ENCODE assay signal across 9 cellular contexts in genomic region chr12:42024495-42024830, GRCh38.
DNase-seq lines count a peak whose midpoint lies in the region; ATAC-seq, FAIRE-seq and TF ChIP-seq lines count a peak whose summit lies in the region.
"Had no signal": no experiment of that assay in that cellular context is flagged by ENCODE, and none has a peak within 500 bp of the region (broad histone marks: within the 10 kb centered on the region; RNA-seq: fewer than 3 reads in every experiment).

No MANE protein-coding gene starts in this region.

- no peaks in the 10 kb centered on the region for H3K27me3 ChIP-seq in A673 (replicated peaks; ENCODE audit: insufficient read depth, low read depth, low read length, poor library complexity)
- no peaks in the 10 kb centered on the region for H3K27me3 ChIP-seq in HCT116 (ENCODE audit: insufficient read depth, low read length)
- no peaks in the 10 kb centered on the region for H3K27me3 ChIP-seq in muscle layer of duodenum (ENCODE audit: low read depth, low read length)

- H3K4me3 ChIP-seq in A673 (ENCODE audit: low read depth, low read length, poor library complexity, severe bottlenecking), result no peak overlapping the region
- peak overlapping the region; percentile 6 to 9; a peak in 1 of 4 replicates for H3K4me3 ChIP-seq in HCT116 (replicated peaks in 1 of 2; ENCODE audit: low read depth in 1 of 2, low read length in 2 of 2)
- H3K4me3 ChIP-seq in muscle layer of duodenum (ENCODE audit: low read depth in 1 of 2, low read length in 2 of 2), result peak overlapping the region; percentile 64 to 74
- H3K4me3 ChIP-seq in kidney (ENCODE audit: low read length in 2 of 2), result peak overlapping the region in 1 of 2 donors; percentile 59

- H3K4me2 ChIP-seq in HCT116 (ENCODE audit: low read length), result peak overlapping the region; percentile 52

- no peaks in the 10 kb centered on the region for H3K36me3 Mint-ChIP-seq in activated naive CD8-positive, alpha-beta T cell treated with anti-CD3 and anti-CD28 coated beads for 36 hours

- POLR2A ChIA-PET in A673 (lab: Charles Lee; ENCODE audit: low non-redundant PET) (no interaction called here), HCT116 (lab: Charles Lee) (no interaction called here)

- TF ChIP-seq RAD21 in HCT116 (IDR thresholded peaks at IDR 0.05; ENCODE audit: low read depth), result no peak

- H4K20me1 ChIP-seq in HCT116 (ENCODE audit: insufficient read depth), result no peaks in the 10 kb centered on the region

- H3K9me2 ChIP-seq in HCT116 (ENCODE audit: insufficient read depth), result no peaks in the 10 kb centered on the region

- CTCF ChIA-PET in A673 (lab: Charles Lee) (interaction anchor here (1.7 kb wide), 1 partner anchor 747 kb away, joined by 7 read pairs; no protein-coding TSS in a partner anchor), HCT116 (lab: Charles Lee) (interaction anchor here (0.7 to 2.8 kb wide), 16 partner anchors 9 to 1078 kb away, joined by 3 to 23 read pairs (median 4); no protein-coding TSS in a partner anchor)

- no peak for TF ChIP-seq POLR2A in HCT116 (IDR thresholded peaks at IDR 0.05; ENCODE audit: borderline replicate concordance, extremely low read depth, insufficient read depth, insufficient read length)

- H3K9me3 Mint-ChIP-seq in activated naive CD8-positive, alpha-beta T cell treated with anti-CD3 and anti-CD28 coated beads for 36 hours, result no peaks in the 10 kb centered on the region
- H3K9me3 Mint-ChIP-seq: T-helper 1 cell treated with Interleukin-12 subunit alpha and Interleukin-12 subunit beta and Interleukin-4 antibody, amounts not matched to agents 30 μg/mL and 1 μg/mL, for 36 hours had no signal

- no peaks in the 10 kb centered on the region for H3K79me2 ChIP-seq in HCT116 (ENCODE audit: insufficient read depth, low read length)

- H3K9ac ChIP-seq in HCT116 (ENCODE audit: low read length) (no peak overlapping the region), kidney (ENCODE audit: low read length in 2 of 2) (no peak overlapping the region)

- peaks cover 5% of the 10 kb centered on the region for H3K4me1 Mint-ChIP-seq in activated naive CD8-positive, alpha-beta T cell treated with anti-CD3 and anti-CD28 coated beads for 36 hours

- peaks cover 19% of the 10 kb centered on the region for H3K27me3 Mint-ChIP-seq in activated naive CD8-positive, alpha-beta T cell treated with anti-CD3 and anti-CD28 coated beads for 36 hours

- H3K36me3 ChIP-seq in A673 (ENCODE audit: insufficient read depth, low read length, poor library complexity, severe bottlenecking) (no peaks in the 10 kb centered on the region), HCT116 (ENCODE audit: control insufficient read depth in 1 of 2, insufficient read depth in 2 of 2, low read length in 2 of 2) (no peaks in the 10 kb centered on the region), muscle layer of duodenum (ENCODE audit: control insufficient read depth in 1 of 2, insufficient read depth in 2 of 2, low read length in 2 of 2) (no peaks in the 10 kb centered on the region), kidney (ENCODE audit: control insufficient read depth in 1 of 2, insufficient read depth in 2 of 2, low read length in 2 of 2) (no peaks in the 10 kb centered on the region)

- peak overlapping the region; percentile 59 for H3K4me3 Mint-ChIP-seq in activated naive CD8-positive, alpha-beta T cell treated with anti-CD3 and anti-CD28 coated beads for 36 hours

- peak overlapping the region; percentile 54 for H3K27ac ChIP-seq in A673 (ENCODE audit: low read depth, low read length, poor library complexity, severe bottlenecking)
- no peak overlapping the region for H3K27ac ChIP-seq in HCT116 (ENCODE audit: low read depth, low read length)
- H3K27ac ChIP-seq in muscle layer of duodenum (ENCODE audit: low read length), result no peak overlapping the region
- H3K27ac ChIP-seq in kidney (ENCODE audit: low read depth in 2 of 2, low read length in 2 of 2), result no peak overlapping the region

- TF ChIP-seq CTCF in A673 (conservative IDR thresholded peaks at IDR 0.05; ENCODE audit: low read depth, low read length), result no peak
- TF ChIP-seq CTCF in HCT116 (IDR thresholded peaks at IDR 0.05 in 2 of 3, conservative IDR thresholded peaks at IDR 0.05 in 1 of 3; ENCODE audit: borderline replicate concordance in 1 of 3, insufficient read depth in 1 of 3, low read depth in 2 of 3, low read length in 2 of 3), result no peak
- no peak for TF ChIP-seq CTCF in kidney (IDR thresholded peaks at IDR 0.05; ENCODE audit: borderline replicate concordance, extremely low read depth, insufficient read depth)

- FAIRE-seq in kidney (lab: Jason Lieb, UNC), result no peak

- H2AFZ ChIP-seq in HCT116 (ENCODE audit: low read depth, low read length, poor library complexity, severe bottlenecking), result peak overlapping the region; percentile 87

- intact Hi-C loops in A673 (cut with micrococcal nuclease; ENCODE audit: unreplicated experiment) (loop anchor here (1.0 to 10.0 kb wide), 8 partner anchors 92 to 1080 kb away; no protein-coding TSS in a partner anchor), HCT116 (cut with micrococcal nuclease) (loop anchor here (1.0 to 2.0 kb wide), 3 partner anchors 747 to 1078 kb away; no protein-coding TSS in a partner anchor), kidney (cut with DNase I) (loop anchor here (10.0 kb wide), 1 partner anchor 750 kb away; no protein-coding TSS in a partner anchor)

- H3K9me3 ChIP-seq in A673 (ENCODE audit: low read depth, low read length, poor library complexity, severe bottlenecking) (no peaks in the 10 kb centered on the region), HCT116 (ENCODE audit: control insufficient read depth in 1 of 2, insufficient read depth in 1 of 2, low read depth in 1 of 2, low read length in 2 of 2) (no peaks in the 10 kb centered on the region), muscle layer of duodenum (ENCODE audit: control insufficient read depth in 1 of 2, low read length in 2 of 2) (no peaks in the 10 kb centered on the region), kidney (ENCODE audit: control insufficient read depth in 1 of 2, low read length in 2 of 2) (no peaks in the 10 kb centered on the region)

- DNase-seq in A673 (ENCODE audit: low spot score) (no peak), HCT116 (ENCODE audit: low read depth, low spot score) (no peak), kidney (no peak), NCI-H1417 (lab: John Stamatoyannopoulos, UW) (no peak), NCI-H774 (lab: John Stamatoyannopoulos, UW) (no peak)
- DNase-seq in activated naive CD8-positive, alpha-beta T cell treated with anti-CD3 and anti-CD28 coated beads for 36 hours, result no peak

- no peak overlapping the region for H3K27ac Mint-ChIP-seq in activated naive CD8-positive, alpha-beta T cell treated with anti-CD3 and anti-CD28 coated beads for 36 hours
- H3K27ac Mint-ChIP-seq: T-helper 1 cell treated with Interleukin-12 subunit alpha and Interleukin-12 subunit beta and Interleukin-4 antibody, amounts not matched to agents 30 μg/mL and 1 μg/mL, for 36 hours had no signal

- peaks cover 14% of the 10 kb centered on the region for H3K4me1 ChIP-seq in A673 (ENCODE audit: insufficient read depth, low read length, poor library complexity, severe bottlenecking)
- H3K4me1 ChIP-seq in HCT116 (ENCODE audit: control insufficient read depth in 1 of 2, insufficient read depth in 2 of 2, low read length in 2 of 2), result peaks cover 0 to 3% of the 10 kb centered on the region in 2 experiments; a peak in 1 of 4 replicates
- H3K4me1 ChIP-seq in muscle layer of duodenum (ENCODE audit: control insufficient read depth in 1 of 2, insufficient read depth in 2 of 2, low read length in 2 of 2), result peaks cover 0 to 3% of the 10 kb centered on the region in 2 donors
- H3K4me1 ChIP-seq in kidney (ENCODE audit: control insufficient read depth in 1 of 2, insufficient read depth in 1 of 2, low read depth in 1 of 2, low read length in 2 of 2), result peaks cover 0 to 2% of the 10 kb centered on the region in 2 donors

- BruUV-seq in A673 (replicated peaks; lab: Mats Ljungman, UMichigan), result no TSS peak
- BruUV-seq in HCT116 (replicated peaks; lab: Mats Ljungman, UMichigan), result no TSS peak

- ATAC-seq in HCT116 (no peak), HG03469 (IDR thresholded peaks at IDR 0.05; ENCODE audit: unreplicated experiment) (no peak)

- RAD21 ChIA-PET in HCT116 (lab: Charles Lee; ENCODE audit: low non-redundant PET in 1 of 2, low total read pairs in 2 of 2, uncharacterized antibody in 2 of 2, unreplicated experiment in 2 of 2), result no interaction called here

TF ChIP-seq in HCT116, 20 proteins besides CTCF, POLR2A, EP300 and RAD21 (continues in another document):
- TF ChIP-seq, protein P1, sequence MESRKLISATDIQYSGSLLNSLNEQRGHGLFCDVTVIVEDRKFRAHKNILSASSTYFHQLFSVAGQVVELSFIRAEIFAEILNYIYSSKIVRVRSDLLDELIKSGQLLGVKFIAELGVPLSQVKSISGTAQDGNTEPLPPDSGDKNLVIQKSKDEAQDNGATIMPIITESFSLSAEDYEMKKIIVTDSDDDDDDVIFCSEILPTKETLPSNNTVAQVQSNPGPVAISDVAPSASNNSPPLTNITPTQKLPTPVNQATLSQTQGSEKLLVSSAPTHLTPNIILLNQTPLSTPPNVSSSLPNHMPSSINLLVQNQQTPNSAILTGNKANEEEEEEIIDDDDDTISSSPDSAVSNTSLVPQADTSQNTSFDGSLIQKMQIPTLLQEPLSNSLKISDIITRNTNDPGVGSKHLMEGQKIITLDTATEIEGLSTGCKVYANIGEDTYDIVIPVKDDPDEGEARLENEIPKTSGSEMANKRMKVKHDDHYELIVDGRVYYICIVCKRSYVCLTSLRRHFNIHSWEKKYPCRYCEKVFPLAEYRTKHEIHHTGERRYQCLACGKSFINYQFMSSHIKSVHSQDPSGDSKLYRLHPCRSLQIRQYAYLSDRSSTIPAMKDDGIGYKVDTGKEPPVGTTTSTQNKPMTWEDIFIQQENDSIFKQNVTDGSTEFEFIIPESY (IDR thresholded peaks at IDR 0.05; ENCODE audit: extremely low read depth, insufficient replicate concordance, low read length), result no peak
- no peak for TF ChIP-seq ZFX (IDR thresholded peaks at IDR 0.05)
- TF ChIP-seq EZH2phosphoT487 (IDR thresholded peaks at IDR 0.05; ENCODE audit: borderline replicate concordance), result no peak
- TF ChIP-seq MAX (IDR thresholded peaks at IDR 0.05), result no peak
